Comparison of ENCODE assay signal across 25 cellular contexts in the genomic region with DNA sequence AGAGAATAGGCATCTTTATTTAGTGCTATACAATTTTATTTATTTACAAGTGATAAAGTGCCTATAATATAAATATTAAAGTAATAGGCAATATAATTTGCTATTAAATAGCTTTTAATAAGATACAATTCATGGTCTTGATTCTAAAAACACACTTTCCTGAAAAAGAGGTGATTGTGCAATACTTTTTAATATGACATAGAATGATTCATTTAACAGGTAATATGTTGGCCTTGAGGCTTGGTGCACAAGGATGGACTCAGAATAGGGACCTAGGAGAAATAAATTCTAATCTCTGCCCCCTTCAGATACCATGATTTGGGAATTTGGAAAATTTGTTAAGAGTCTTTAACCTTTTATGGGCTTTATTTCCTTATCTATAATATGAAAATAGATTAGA.
DNase-seq lines count a peak whose midpoint lies in the region; ATAC-seq, FAIRE-seq and TF ChIP-seq lines count a peak whose summit lies in the region.
"Had no signal": no experiment of that assay in that cellular context is flagged by ENCODE, and none has a peak within 500 bp of the region (broad histone marks: within the 10 kb centered on the region; RNA-seq: fewer than 3 reads in every experiment).

No MANE protein-coding gene starts in this region.

- ATAC-seq in IMR-90 (ENCODE audit: low read depth) (no peak), K562 (no peak)
- ATAC-seq: GM12878 had no signal

- in situ Hi-C loops in IMR-90 (cut with MboI; ENCODE audit: low sequenced_read_pairs) (no loop called here), K562 (cut with MboI) (no loop called here)

- H4K5ac ChIP-seq in IMR-90 (ENCODE audit: low read depth, low read length) (no peak overlapping the region), H1 (ENCODE audit: insufficient read length, low read depth, low read length) (no peak overlapping the region)

- H3K18ac ChIP-seq in IMR-90 (ENCODE audit: low read depth, low read length) (no peak overlapping the region), H1 (ENCODE audit: extremely low read depth, low read length) (no peak overlapping the region)

- no peak for TF ChIP-seq EP300 in K562 (IDR thresholded peaks at IDR 0.05; ENCODE audit: low read length)
- no peak for TF ChIP-seq EP300 in H1 (IDR thresholded peaks at IDR 0.05; ENCODE audit: borderline replicate concordance in 1 of 2, low read depth in 2 of 2, low read length in 2 of 2)

- H3K27me3 ChIP-seq in IMR-90 (ENCODE audit: control insufficient read depth, insufficient read depth, low read length) (no peaks in the 10 kb centered on the region), K562 (ENCODE audit: control insufficient read depth in 2 of 2, insufficient read depth in 2 of 2, low read length in 2 of 2) (no peaks in the 10 kb centered on the region), H1 (replicated peaks in 1 of 4; ENCODE audit: control insufficient read depth in 3 of 4, extremely low read depth in 1 of 4, insufficient read depth in 3 of 4, low read length in 3 of 4) (no peaks in the 10 kb centered on the region), Karpas-422 (ENCODE audit: low read length) (no peaks in the 10 kb centered on the region)
- H3K27me3 ChIP-seq: BE2C, BLaER1 had no signal

- H3K79me2 ChIP-seq in K562 (ENCODE audit: control insufficient read depth, insufficient read depth, low read length): no peaks in the 10 kb centered on the region
- no peaks in the 10 kb centered on the region for H3K79me2 ChIP-seq in H1 (ENCODE audit: control insufficient read depth in 1 of 2, insufficient read depth in 2 of 2, low read length in 2 of 2)
- H3K79me2 ChIP-seq in Karpas-422 (ENCODE audit: low read length): no peaks in the 10 kb centered on the region

- H4K8ac ChIP-seq in IMR-90 (ENCODE audit: low read depth in 2 of 2, low read length in 2 of 2) (no peak overlapping the region), H1 (ENCODE audit: extremely low read depth, insufficient read depth, low read length) (no peak overlapping the region)

- H3K9me1 ChIP-seq in IMR-90 (ENCODE audit: insufficient read depth, low read length): no peaks in the 10 kb centered on the region
- H3K9me1 ChIP-seq in K562 (ENCODE audit: control insufficient read depth, insufficient read depth, low read length): no peaks in the 10 kb centered on the region

- CTCF ChIA-PET in IMR-90 (lab: Yijun Ruan, JAX): no interaction called here
- CTCF ChIA-PET in K562 (lab: Yijun Ruan, JAX; ENCODE audit: low intra/inter-chr PET ratio): no interaction called here
- CTCF ChIA-PET in H1 (lab: Charles Lee; ENCODE audit: partially characterized antibody): interaction anchor here (0.7 to 2.8 kb wide), 12 partner anchors 9 to 501 kb away, joined by 3 to 17 read pairs (median 4); no protein-coding TSS in a partner anchor

- no peaks in the 10 kb centered on the region for H3K23me2 ChIP-seq in H1 (ENCODE audit: low read depth, low read length)

- BruUV-seq in IMR-90 (replicated peaks; lab: Mats Ljungman, UMichigan) (no TSS peak), K562 (replicated peaks; lab: Mats Ljungman, UMichigan) (no TSS peak)

- H2BK5ac ChIP-seq in IMR-90 (ENCODE audit: low read depth, low read length, poor library complexity, severe bottlenecking) (no peak overlapping the region), H1 (ENCODE audit: low read depth, low read length) (no peak overlapping the region)

- H4K91ac ChIP-seq in IMR-90 (ENCODE audit: insufficient read depth, low read depth, low read length): no peak overlapping the region
- H4K91ac ChIP-seq in H1 (replicated peaks; ENCODE audit: insufficient read length, low read length): no peak overlapping the region

- H3K27ac ChIP-seq in IMR-90 (ENCODE audit: insufficient read depth, low read length): no peak overlapping the region
- H3K27ac ChIP-seq in K562 (ENCODE audit: extremely low read depth, low read depth, low read length): no peak overlapping the region
- H3K27ac ChIP-seq in H1 (ENCODE audit: low read depth, low read length): no peak overlapping the region
- H3K27ac ChIP-seq in Karpas-422 (ENCODE audit: low read length): no peak overlapping the region
- H3K27ac ChIP-seq: BLaER1 had no signal

- POLR2A ChIA-PET in IMR-90 (lab: Charles Lee; ENCODE audit: unreplicated experiment) (no interaction called here), K562 (lab: Yijun Ruan, JAX) (no interaction called here), H1 (lab: Charles Lee; ENCODE audit: partially characterized antibody) (no interaction called here)

- FAIRE-seq in K562 (lab: Jason Lieb, UNC) (no peak), H1 (lab: Jason Lieb, UNC) (no peak)
- FAIRE-seq: GM12878, GM12892, GM18507 had no signal

- no peak for DNase-seq in IMR-90
- no peak for DNase-seq in K562 (ENCODE audit: extremely low read depth in 1 of 4, low spot score in 3 of 4)
- DNase-seq in H1 (ENCODE audit: low read depth in 1 of 2, low spot score in 2 of 2): no peak
- no peak for DNase-seq in activated CD8-positive, alpha-beta memory T cell treated with anti-CD3 and anti-CD28 coated beads for 24 hours
- DNase-seq in cerebellar nuclear complex (lab: John Stamatoyannopoulos, UW): no peak
- DNase-seq in Karpas-422: no peak
- DNase-seq: 8988T; ACHN; BE2C; C1 segment of cervical spinal cord; CD4-positive, alpha-beta memory T cell; CD4-positive, CD25-positive, alpha-beta regulatory T cell; CD8-positive, alpha-beta memory T cell; COR-L47; DMS 273 treated with DMSO at 0.1 percent for 48 hours; DMS153; DMS53; DMS79; DND-41; EL; GDM1 had no signal

- no peak overlapping the region for H2AK5ac ChIP-seq in IMR-90 (ENCODE audit: low read depth, low read length)
- no peak overlapping the region for H2AK5ac ChIP-seq in H1 (ENCODE audit: low read depth, low read length)

- H3K79me1 ChIP-seq in IMR-90 (ENCODE audit: low read depth in 1 of 2, low read length in 2 of 2): no peaks in the 10 kb centered on the region
- H3K79me1 ChIP-seq in H1 (ENCODE audit: low read depth, low read length): no peaks in the 10 kb centered on the region

- intact Hi-C loops in IMR-90 (cut with micrococcal nuclease): no loop called here
- intact Hi-C loops in K562 (cut with micrococcal nuclease): no loop called here

- H2BK120ac ChIP-seq in IMR-90 (ENCODE audit: low read depth, low read length): no peak overlapping the region
- no peak overlapping the region for H2BK120ac ChIP-seq in H1 (replicated peaks; ENCODE audit: low read depth, low read length)

- H3K56ac ChIP-seq in IMR-90 (ENCODE audit: extremely low read depth, insufficient read depth, low read length) (no peak overlapping the region), H1 (replicated peaks; ENCODE audit: insufficient read length, low read depth, low read length) (no peak overlapping the region)

- H2BK12ac ChIP-seq in H1 (ENCODE audit: low read depth, low read length): no peak overlapping the region

- no peak for TF ChIP-seq CTCF in IMR-90 (conservative IDR thresholded peaks at IDR 0.05; ENCODE audit: low read depth, low read length)
- no peak for TF ChIP-seq CTCF in K562 (IDR thresholded peaks at IDR 0.05 in 2 of 3, conservative IDR thresholded peaks at IDR 0.05 in 1 of 3; ENCODE audit: insufficient read depth in 2 of 3, low read depth in 1 of 3, low read length in 3 of 3)
- no peak for TF ChIP-seq CTCF in H1 (IDR thresholded peaks at IDR 0.05; ENCODE audit: control extremely low read depth in 1 of 3, insufficient read depth in 1 of 3, low read depth in 1 of 3, low read length in 3 of 3)

- H3K4me1 ChIP-seq in IMR-90 (ENCODE audit: control insufficient read depth, insufficient read depth, low read length): no peaks in the 10 kb centered on the region
- no peaks in the 10 kb centered on the region for H3K4me1 ChIP-seq in K562 (replicated peaks in 1 of 2; ENCODE audit: control insufficient read depth in 2 of 2, insufficient read depth in 2 of 2, low read length in 2 of 2)
- no peaks in the 10 kb centered on the region for H3K4me1 ChIP-seq in H1 (replicated peaks in 1 of 4; ENCODE audit: control insufficient read depth in 3 of 4, insufficient read depth in 4 of 4, low read length in 3 of 4)
- H3K4me1 ChIP-seq in Karpas-422 (ENCODE audit: low read length): no peaks in the 10 kb centered on the region
- H3K4me1 ChIP-seq: BE2C, BLaER1 had no signal

- H3K9ac ChIP-seq in IMR-90 (ENCODE audit: low read depth, low read length) (no peak overlapping the region), K562 (ENCODE audit: insufficient read depth in 1 of 2, low read depth in 2 of 2, low read length in 2 of 2) (no peak overlapping the region), H1 (replicated peaks in 1 of 4; ENCODE audit: extremely low read depth in 1 of 4, low read depth in 3 of 4, low read length in 3 of 4) (no peak overlapping the region), Karpas-422 (ENCODE audit: low read length) (no peak overlapping the region)
- H3K9ac ChIP-seq: BLaER1 had no signal

- TF ChIP-seq RAD21 in IMR-90 (IDR thresholded peaks at IDR 0.05; ENCODE audit: low read length) (no peak), K562 (CRISPR knock-in tag; conservative IDR thresholded peaks at IDR 0.05 in 1 of 2, IDR thresholded peaks at IDR 0.05 in 1 of 2) (no peak), H1 (IDR thresholded peaks at IDR 0.05 in 1 of 2, conservative IDR thresholded peaks at IDR 0.05 in 1 of 2; ENCODE audit: low read depth in 2 of 2, low read length in 2 of 2) (no peak)

- no peak overlapping the region for H2AFZ ChIP-seq in IMR-90 (replicated peaks; ENCODE audit: low read length, poor library complexity)
- H2AFZ ChIP-seq in K562 (ENCODE audit: low read depth, low read length): no peak overlapping the region
- no peak overlapping the region for H2AFZ ChIP-seq in H1 (ENCODE audit: low read length)
- no peak overlapping the region for H2AFZ ChIP-seq in Karpas-422 (ENCODE audit: low read length)

- H4K20me1 ChIP-seq in IMR-90 (ENCODE audit: insufficient read depth, low read length) (no peaks in the 10 kb centered on the region), K562 (replicated peaks; ENCODE audit: control insufficient read depth, insufficient read depth, low read length) (no peaks in the 10 kb centered on the region), H1 (replicated peaks in 1 of 2; ENCODE audit: control insufficient read depth in 1 of 2, insufficient read depth in 2 of 2, low read length in 2 of 2) (no peaks in the 10 kb centered on the region), Karpas-422 (ENCODE audit: insufficient read depth, low read depth, low read length) (no peaks in the 10 kb centered on the region)
- H4K20me1 ChIP-seq: BLaER1 had no signal

- H3K9me3 ChIP-seq in IMR-90 (ENCODE audit: control insufficient read depth, insufficient read depth, low read length) (peaks cover 6% of the 10 kb centered on the region; the same call in 1 of the 2 replicates), K562 (replicated peaks; ENCODE audit: control insufficient read depth, insufficient read depth, low read depth, low read length) (no peaks in the 10 kb centered on the region; the same call in 1 of the 2 replicates), H1 (ENCODE audit: insufficient read depth in 2 of 2, low read depth in 1 of 2, low read length in 1 of 2) (no peaks in the 10 kb centered on the region), Karpas-422 (ENCODE audit: low read length) (no peaks in the 10 kb centered on the region)
- H3K9me3 ChIP-seq: BE2C, BLaER1 had no signal

- dilution Hi-C loops in IMR-90 (cut with HindIII; ENCODE audit: low sequenced_read_pairs, unreplicated experiment): no loop called here

- H2BK15ac ChIP-seq in IMR-90 (ENCODE audit: low read depth, low read length): no peak overlapping the region
- H2BK15ac ChIP-seq in H1 (ENCODE audit: low read length): no peak overlapping the region

- no peak overlapping the region for H2AK9ac ChIP-seq in IMR-90 (replicated peaks; ENCODE audit: low read depth, low read length, poor library complexity)

- H3K4me3 ChIP-seq in IMR-90 (ENCODE audit: insufficient read depth, low read depth, low read length) (no peak overlapping the region), K562 (no peak overlapping the region), H1 (ENCODE audit: extremely low read depth in 1 of 4, insufficient read depth in 2 of 4, low read depth in 3 of 4, low read length in 4 of 4) (no peak overlapping the region), Karpas-422 (ENCODE audit: low read length) (no peak overlapping the region)
- H3K4me3 ChIP-seq: BLaER1, GM12878 had no signal

- H2BK20ac ChIP-seq in IMR-90 (ENCODE audit: low read depth, low read length) (no peak overlapping the region), H1 (ENCODE audit: low read length) (no peak overlapping the region)

- H3K14ac ChIP-seq in IMR-90 (replicated peaks; ENCODE audit: low read depth, low read length): no peak overlapping the region
- H3K14ac ChIP-seq in H1 (ENCODE audit: insufficient read length): no peak overlapping the region

- H3K36me3 ChIP-seq in IMR-90 (ENCODE audit: control insufficient read depth, insufficient read depth, low read length) (no peaks in the 10 kb centered on the region), K562 (ENCODE audit: control insufficient read depth, insufficient read depth, low read length) (no peaks in the 10 kb centered on the region), H1 (ENCODE audit: control insufficient read depth in 2 of 4, insufficient read depth in 4 of 4, low read length in 3 of 4) (no peaks in the 10 kb centered on the region), Karpas-422 (ENCODE audit: insufficient read depth, low read length) (no peaks in the 10 kb centered on the region)
- H3K36me3 ChIP-seq: BE2C, BLaER1 had no signal

- H3K4ac ChIP-seq in IMR-90 (ENCODE audit: low read depth, low read length) (no peak overlapping the region), H1 (replicated peaks; ENCODE audit: insufficient read length, low read depth, low read length) (no peak overlapping the region)

- H3K23ac ChIP-seq in IMR-90 (ENCODE audit: low read depth, low read length) (no peak overlapping the region), H1 (ENCODE audit: insufficient read length) (no peak overlapping the region)

- TF ChIP-seq POLR2A in IMR-90 (IDR thresholded peaks at IDR 0.05; ENCODE audit: low read depth, low read length): no peak
- no peak for TF ChIP-seq POLR2A in K562 (conservative IDR thresholded peaks at IDR 0.05)
- no peak for TF ChIP-seq POLR2A in H1 (IDR thresholded peaks at IDR 0.05; ENCODE audit: control extremely low read depth in 1 of 2, low read depth in 2 of 2, low read length in 2 of 2)

- no peaks in the 10 kb centered on the region for H3K9me2 ChIP-seq in Karpas-422 (replicated peaks; ENCODE audit: insufficient read depth, low read length)

- no peak overlapping the region for H3K4me2 ChIP-seq in IMR-90 (ENCODE audit: low read depth, low read length)
- H3K4me2 ChIP-seq in K562 (ENCODE audit: insufficient read depth, low read length): no peak overlapping the region
- no peak overlapping the region for H3K4me2 ChIP-seq in H1 (ENCODE audit: insufficient read depth in 1 of 2, low read depth in 2 of 2, low read length in 2 of 2)
- H3K4me2 ChIP-seq in Karpas-422 (ENCODE audit: low read depth, low read length, poor library complexity, severe bottlenecking): no peak overlapping the region
- H3K4me2 ChIP-seq: BLaER1 had no signal
